ENCODE assay signal across 2 cellular contexts in genomic region chr10:84164442-84164841, GRCh38.
TF ChIP-seq lines count a peak whose summit lies in the region.

No MANE protein-coding gene starts in this region.

TF ChIP-seq in H1, 55 proteins besides CTCF, POLR2A, EP300 and RAD21:
- TF ChIP-seq CBX5 (IDR thresholded peaks at IDR 0.05; ENCODE audit: low read depth, low read length) (no peak), SRF (IDR thresholded peaks at IDR 0.05; ENCODE audit: low read depth, low read length) (no peak)

TF ChIP-seq in neural cell, 6 proteins besides CTCF, POLR2A, EP300 and RAD21:
- TF ChIP-seq EZH2 (IDR thresholded peaks at IDR 0.05; ENCODE audit: borderline replicate concordance, insufficient read depth, low read length, poor library complexity, severe bottlenecking) (no peak), REST (IDR thresholded peaks at IDR 0.05; ENCODE audit: borderline replicate concordance) (peak; percentile 40)
TF ChIP-seq in neural cell: peak in this region for 1.
